Comparison of ENCODE assay signal across 27 cellular contexts in genomic region chr7:144960763-144961162, GRCh38.
"Had no signal": no experiment of that assay in that cellular context is flagged by ENCODE, and none has a peak within 500 bp of the region (broad histone marks: within the 10 kb centered on the region; RNA-seq: fewer than 3 reads in every experiment).

No MANE protein-coding gene starts in this region.

- H3K27ac ChIP-seq: stomach, suprapubic skin, testis, thoracic aorta, thyroid gland, tibial artery, tibial nerve, transverse colon, upper lobe of left lung, upper lobe of right lung, uterus, vagina had no signal

- H3K4me1 ChIP-seq: stomach, suprapubic skin, thyroid gland, tibial artery, tibial nerve, transverse colon, upper lobe of left lung, upper lobe of right lung, uterus, vagina had no signal

- DNase-seq: stimulated activated CD4-positive, alpha-beta T cell treated with anti-CD3 and anti-CD28 coated beads, Interleukin-2, amount 100 ng/mL, for 48 hours; stimulated activated CD4-positive, alpha-beta T cell treated with anti-CD3 and anti-CD28 coated beads, Interleukin-4, amount 100 ng/mL, for 1 hour; stimulated activated CD4-positive, alpha-beta T cell treated with anti-CD3 and anti-CD28 coated beads, Interleukin-4, amount 100 ng/mL, for 24 hours; stimulated activated CD4-positive, alpha-beta T cell treated with anti-CD3 and anti-CD28 coated beads, Interleukin-4, amount 100 ng/mL, for 4 hours; stimulated activated CD8-positive, alpha-beta memory T cell treated with anti-CD3 and anti-CD28 coated beads, Interleukin-4, amount 100 ng/mL, for 48 hours; stimulated activated naive B cell treated with anti-CD40 and anti-IgM and Interleukin-4, amounts not matched to agents 10 μg/mL and 1 μg/mL and 100 μg/mL, for 72 hours; stimulated activated naive CD4-positive, alpha-beta T cell; stimulated activated naive CD4-positive, alpha-beta T cell treated with Interleukin-2 at 50 U/mL for 16 hours; stimulated activated naive CD8-positive, alpha-beta T cell treated with anti-CD3 and anti-CD28 coated beads, Interleukin-15, amount 100 ng/mL, for 72 hours; stimulated activated naive CD8-positive, alpha-beta T cell treated with anti-CD3 and anti-CD28 coated beads, Interleukin-15, Interleukin-2, amounts not matched to agents 100 U/mL and 50 U/mL, for 24 hours; stomach; substantia nigra; testis; thyroid gland; tibial artery; transverse colon; trophoblast cell; upper lobe of right lung; uterus had no signal

- ATAC-seq: stimulated activated effector memory CD8-positive, alpha-beta T cell treated with anti-CD3 and anti-CD28 coated beads, Interleukin-12 subunit alpha, Interleukin-12 subunit beta, amount 100 ng/mL, for 72 hours; stimulated activated memory B cell treated with anti-CD40 and anti-IgM and Interleukin-4, amounts not matched to agents 10 μg/mL and 1 μg/mL and 100 μg/mL, for 72 hours; stimulated activated naive B cell treated with anti-CD40 and anti-IgM and Interleukin-4, amounts not matched to agents 10 μg/mL and 1 μg/mL and 100 μg/mL, for 72 hours; stimulated activated naive CD8-positive, alpha-beta T cell treated with anti-CD3 and anti-CD28 coated beads, Interleukin-15, amount 100 ng/mL, for 72 hours; stimulated activated naive CD8-positive, alpha-beta T cell treated with anti-CD3 and anti-CD28 coated beads, Interleukin-15, Interleukin-2, amounts not matched to agents 100 U/mL and 50 U/mL, for 24 hours; upper lobe of right lung had no signal

- H3K4me3 ChIP-seq: stomach, suprapubic skin, testis, thoracic aorta, thyroid gland, tibial artery, tibial nerve, transverse colon, upper lobe of left lung, upper lobe of right lung, uterus, vagina had no signal

- H3K9me3 ChIP-seq: stomach, suprapubic skin, testis, thoracic aorta, thyroid gland, tibial artery, tibial nerve, transverse colon, upper lobe of left lung, upper lobe of right lung, uterus, vagina had no signal

- FAIRE-seq: urothelium cell line had no signal

- H3K36me3 ChIP-seq: stomach, suprapubic skin, thoracic aorta, thyroid gland, tibial artery, tibial nerve, transverse colon, upper lobe of left lung, upper lobe of right lung, uterus, vagina had no signal

- H3K27me3 ChIP-seq: stomach, suprapubic skin, testis, thyroid gland, tibial artery, tibial nerve, transverse colon, upper lobe of left lung, upper lobe of right lung, uterus, vagina had no signal
